13 cellular contexts compared by ENCODE assay signal in the genomic region with DNA sequence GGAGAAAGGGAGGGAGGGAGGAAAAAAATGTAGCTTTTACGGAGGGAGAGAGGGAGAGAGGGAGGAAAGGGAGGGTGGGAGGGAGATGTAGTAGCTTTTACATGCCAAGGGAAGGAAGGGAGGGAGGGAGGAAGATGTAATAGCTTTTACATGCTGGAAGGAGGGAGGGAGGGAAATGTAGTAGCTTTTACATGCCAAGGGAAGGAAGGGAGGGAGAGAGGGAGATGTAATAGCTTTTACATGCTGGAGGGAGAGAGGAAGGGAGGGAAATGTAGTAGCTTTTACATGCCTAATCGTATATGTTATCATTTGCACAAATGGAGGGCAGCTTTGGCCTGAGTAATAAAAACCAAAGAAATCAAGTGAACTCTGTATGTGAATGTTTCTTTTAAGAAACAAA. TPM values are rescaled to one million over a fixed set of nuclear protein-coding genes. Genes with fewer than 3 reads are reported as not detected.
DNase-seq lines count a peak whose midpoint lies in the region; ATAC-seq and TF ChIP-seq lines count a peak whose summit lies in the region.
"Had no signal": no experiment of that assay in that cellular context is flagged by ENCODE, and none has a peak within 500 bp of the region (broad histone marks: within the 10 kb centered on the region; RNA-seq: fewer than 3 reads in every experiment).

No MANE protein-coding gene starts in this region.

- H3K4me3 ChIP-seq in esophagus squamous epithelium (no peak overlapping the region), vagina (no peak overlapping the region), SJCRH30 (no peak overlapping the region)
- no peak overlapping the region for H3K4me3 ChIP-seq in effector memory CD4-positive, alpha-beta T cell (ENCODE audit: insufficient read depth, low read depth, low read length, poor library complexity, severe bottlenecking)
- H3K4me3 ChIP-seq: prostate gland, SJSA1, thyroid gland had no signal

- H3K27me3 ChIP-seq in esophagus squamous epithelium: no peaks in the 10 kb centered on the region
- no peaks in the 10 kb centered on the region for H3K27me3 ChIP-seq in vagina
- H3K27me3 ChIP-seq in SJCRH30: no peaks in the 10 kb centered on the region
- H3K27me3 ChIP-seq in effector memory CD4-positive, alpha-beta T cell (replicated peaks; ENCODE audit: control insufficient read depth, insufficient read depth, low read length, poor library complexity, severe bottlenecking): no peaks in the 10 kb centered on the region
- H3K27me3 ChIP-seq: SJSA1, thyroid gland had no signal

- DNase-seq in NCI-H82 (lab: John Stamatoyannopoulos, UW): peak; percentile 14
- DNase-seq in NCI-H82 treated with DMSO at 0.1 percent for 48 hours (lab: John Stamatoyannopoulos, UW; ENCODE audit: unreplicated experiment): no peak
- DNase-seq in esophagus squamous epithelium (lab: John Stamatoyannopoulos, UW): no peak
- DNase-seq in iPS DF 19.7 (ENCODE audit: low read depth, low spot score): peak; percentile 7
- DNase-seq in vagina (ENCODE audit: extremely low spot score in 2 of 2): no peak
- DNase-seq in SJCRH30: no peak
- no peak for DNase-seq in effector memory CD4-positive, alpha-beta T cell
- DNase-seq: activated CD4-positive, alpha-beta memory T cell treated with anti-CD3 and anti-CD28 coated beads, Interleukin-2, amount 10 ng/mL, durations not matched to agents 7 days and 5 days; effector CD4-positive, alpha-beta T cell; thyroid gland had no signal

- intact Hi-C loops in esophagus squamous epithelium (cut with DNase I) (no loop called here), vagina (cut with DNase I) (no loop called here)

- no peak for TF ChIP-seq CTCF in esophagus squamous epithelium (IDR thresholded peaks at IDR 0.05)
- TF ChIP-seq CTCF in vagina (IDR thresholded peaks at IDR 0.05): no peak

- no peaks in the 10 kb centered on the region for H3K9me3 ChIP-seq in esophagus squamous epithelium
- no peaks in the 10 kb centered on the region for H3K9me3 ChIP-seq in vagina
- no peaks in the 10 kb centered on the region for H3K9me3 ChIP-seq in SJCRH30 (replicated peaks)
- H3K9me3 ChIP-seq in effector memory CD4-positive, alpha-beta T cell (ENCODE audit: control insufficient read depth, low read length): no peaks in the 10 kb centered on the region
- H3K9me3 ChIP-seq: prostate gland, SJSA1, thyroid gland had no signal

- no peaks in the 10 kb centered on the region for H3K36me3 ChIP-seq in esophagus squamous epithelium
- no peaks in the 10 kb centered on the region for H3K36me3 ChIP-seq in vagina
- H3K36me3 ChIP-seq in SJCRH30: no peaks in the 10 kb centered on the region
- peaks cover 5% of the 10 kb centered on the region for H3K36me3 ChIP-seq in effector memory CD4-positive, alpha-beta T cell (ENCODE audit: control insufficient read depth, insufficient read depth, low read length)
- H3K36me3 ChIP-seq: prostate gland, thyroid gland had no signal

- H3K27ac ChIP-seq in esophagus squamous epithelium: peak overlapping the region in 3 of 4 donors; percentile 7 to 16 (median 11)
- peak overlapping the region; percentile 44 for H3K27ac ChIP-seq in vagina
- H3K27ac ChIP-seq in SJCRH30: no peak overlapping the region
- no peak overlapping the region for H3K27ac ChIP-seq in effector memory CD4-positive, alpha-beta T cell (ENCODE audit: insufficient read depth, low read length, poor library complexity, severe bottlenecking)
- H3K27ac ChIP-seq: SJSA1, thyroid gland had no signal

- TF ChIP-seq POLR2A in esophagus squamous epithelium (IDR thresholded peaks at IDR 0.05) (no peak), vagina (IDR thresholded peaks at IDR 0.05) (no peak)

- WGBS in esophagus squamous epithelium, 2 donors: 20 to 38% methylated on average over 2 of the region's 2 CpGs

- ATAC-seq in HG02870 (IDR thresholded peaks at IDR 0.05; ENCODE audit: unreplicated experiment): no peak

- H3K4me1 ChIP-seq in esophagus squamous epithelium (peaks cover 7 to 48% (median 13%) of the 10 kb centered on the region in 3 donors), vagina (peaks cover 33% of the 10 kb centered on the region), SJCRH30 (no peaks in the 10 kb centered on the region)
- H3K4me1 ChIP-seq in effector memory CD4-positive, alpha-beta T cell (ENCODE audit: control insufficient read depth, insufficient read depth, low read length, poor library complexity, severe bottlenecking): peaks cover 12% of the 10 kb centered on the region
- H3K4me1 ChIP-seq: prostate gland had no signal

RNA-seq across cellular contexts. Expression of gene EEIG2, which starts 35.6 kb away (rescaled TPM):
- total RNA-seq in esophagus squamous epithelium (1 to 10 TPM; 3.9 to 9.7 (median 5.7) TPM), vagina (11.5 TPM)
- total RNA-seq in SJCRH30 (2014; rRNA removed; shearing (Covaris generic)): 15.8 and 17.9 TPM in 2 replicates

Comparison
In these comparisons a context has a peak if more than half of its experiments do, and no peak if none do; other contexts are left out.
1. DNase-seq: peak in NCI-H82 (single experiment) and iPS DF 19.7 (single experiment); none in NCI-H82 treated with DMSO at 0.1 percent for 48 hours (single experiment), esophagus squamous epithelium (single experiment), vagina (0 of 2), SJCRH30 (0 of 2) and effector memory CD4-positive, alpha-beta T cell (0 of 3).
2. H3K27ac ChIP-seq: peak in esophagus squamous epithelium (3 of 4) and vagina (single experiment); none in SJCRH30 (single experiment) and effector memory CD4-positive, alpha-beta T cell (single experiment).